Comparison of ENCODE assay signal across 11 cellular contexts in genomic region chr16:81424761-81425160, GRCh38. TPM values are rescaled to one million over a fixed set of nuclear protein-coding genes. Genes with fewer than 3 reads are reported as not detected.
DNase-seq lines count a peak whose midpoint lies in the region; ATAC-seq and TF ChIP-seq lines count a peak whose summit lies in the region.
"Had no signal": no experiment of that assay in that cellular context is flagged by ENCODE, and none has a peak within 500 bp of the region (broad histone marks: within the 10 kb centered on the region; RNA-seq: fewer than 3 reads in every experiment).

No MANE protein-coding gene starts in this region.

- H3K4me2 ChIP-seq in DOHH2 (ENCODE audit: low read length): peak overlapping the region; percentile 20
- H3K4me2 ChIP-seq in H9 (ENCODE audit: insufficient read depth, insufficient read length, low read length): no peak overlapping the region

- no peak overlapping the region for H3K14ac ChIP-seq in H9 (ENCODE audit: insufficient read depth, low read length)

- peaks cover 2% of the 10 kb centered on the region; the same call in 1 of the 2 replicates for H3K27me3 Mint-ChIP-seq in H9 (ENCODE audit: low read depth)

- no peak overlapping the region for H2BK5ac ChIP-seq in H9 (ENCODE audit: insufficient read length, low read length)

- no peak overlapping the region for H3K27ac Mint-ChIP-seq in H9

- peak; percentile 49 for DNase-seq in SW480 (ENCODE audit: low spot score)
- no peak for DNase-seq in lower lobe of right lung
- no peak for DNase-seq in H9
- no peak for DNase-seq in tibial artery
- DNase-seq: brain microvascular endothelial cell, GF-D8, NCI-H748 treated with DMSO at 0.1 percent for 48 hours had no signal

- no peak overlapping the region for H4K91ac ChIP-seq in H9 (ENCODE audit: insufficient read length, low read depth, low read length)

- H3K18ac ChIP-seq in H9 (ENCODE audit: insufficient read length, low read depth, low read length): no peak overlapping the region

- H3T11ph ChIP-seq in H9 (ENCODE audit: low read length): no peak overlapping the region

- H2BK15ac ChIP-seq in H9 (ENCODE audit: low read depth, low read length): no peak overlapping the region

- H3K4me3 ChIP-seq in DOHH2 (ENCODE audit: low read length): no peak overlapping the region
- no peak overlapping the region for H3K4me3 ChIP-seq in lower lobe of right lung
- no peak overlapping the region for H3K4me3 ChIP-seq in tibial artery

- intact Hi-C loops in lower lobe of right lung (cut with DNase I): no loop called here
- intact Hi-C loops in tibial artery (cut with DNase I; ENCODE audit: low total_unique reads): no loop called here

- H3K79me2 ChIP-seq in DOHH2 (ENCODE audit: control insufficient read depth, low read length): no peaks in the 10 kb centered on the region
- H3K79me2 ChIP-seq in H9 (ENCODE audit: insufficient read depth, low read length): no peaks in the 10 kb centered on the region

- peaks cover 16% of the 10 kb centered on the region for H3F3A ChIP-seq in DOHH2 (ENCODE audit: control insufficient read depth, insufficient read depth)

- no peak overlapping the region for H3K23ac ChIP-seq in H9 (ENCODE audit: insufficient read length, low read depth, low read length)

- H4K20me1 ChIP-seq in DOHH2 (ENCODE audit: control insufficient read depth, insufficient read depth, low read depth, low read length) (no peaks in the 10 kb centered on the region), H9 (ENCODE audit: control insufficient read depth, insufficient read depth, insufficient read length) (no peaks in the 10 kb centered on the region)

- H2BK120ac ChIP-seq in H9 (ENCODE audit: low read depth, low read length, poor library complexity, severe bottlenecking): no peak overlapping the region

- no peaks in the 10 kb centered on the region for H3K36me3 Mint-ChIP-seq in H9 (ENCODE audit: insufficient read depth in 1 of 3, low read depth in 3 of 3)

- H3K9me2 ChIP-seq in DOHH2 (replicated peaks; ENCODE audit: control insufficient read depth, low read length): no peaks in the 10 kb centered on the region

- no peak overlapping the region for H2BK20ac ChIP-seq in H9 (ENCODE audit: low read depth, low read length, poor library complexity, severe bottlenecking)

- H3K56ac ChIP-seq in H9 (ENCODE audit: insufficient read length, low read depth, low read length): no peak overlapping the region

- no peak overlapping the region for H3K4me3 Mint-ChIP-seq in H9

- no peak overlapping the region for H3K4ac ChIP-seq in H9 (ENCODE audit: low read depth, low read length)

- H3K23me2 ChIP-seq in H9 (ENCODE audit: insufficient read length, low read depth, low read length, poor library complexity, severe bottlenecking): no peaks in the 10 kb centered on the region

- H4K5ac ChIP-seq in H9 (ENCODE audit: insufficient read length, low read depth, low read length): no peak overlapping the region

- no peak overlapping the region for H2AFZ ChIP-seq in H9 (ENCODE audit: low read length)

- H2AK5ac ChIP-seq in H9 (ENCODE audit: insufficient read length, low read length): no peak overlapping the region

- ATAC-seq in HG02610 (IDR thresholded peaks at IDR 0.05; ENCODE audit: unreplicated experiment): peak; percentile 72
- peak; percentile 23 to 30 for ATAC-seq in lower lobe of right lung
- ATAC-seq in HG03432 (IDR thresholded peaks at IDR 0.05; ENCODE audit: unreplicated experiment): no peak
- ATAC-seq in HG02678 (IDR thresholded peaks at IDR 0.05; ENCODE audit: unreplicated experiment): no peak

- H3K27ac ChIP-seq in DOHH2 (ENCODE audit: low read depth, low read length): no peak overlapping the region
- no peak overlapping the region for H3K27ac ChIP-seq in lower lobe of right lung
- H3K27ac ChIP-seq in H9 (ENCODE audit: insufficient read length, low read depth, low read length): no peak overlapping the region
- no peak overlapping the region for H3K27ac ChIP-seq in tibial artery
- H3K27ac ChIP-seq: brain microvascular endothelial cell had no signal

- no peak for TF ChIP-seq CTCF in DOHH2 (IDR thresholded peaks at IDR 0.05; ENCODE audit: low read depth, low read length, poor library complexity, severe bottlenecking)
- no peak for TF ChIP-seq CTCF in lower lobe of right lung (IDR thresholded peaks at IDR 0.05)
- no peak for TF ChIP-seq CTCF in H9 (conservative IDR thresholded peaks at IDR 0.05)
- no peak for TF ChIP-seq CTCF in tibial artery (IDR thresholded peaks at IDR 0.05)

- H3K27me3 ChIP-seq in DOHH2 (ENCODE audit: control insufficient read depth, low read length) (peaks cover 3% of the 10 kb centered on the region; the same call in 1 of the 2 replicates), lower lobe of right lung (ENCODE audit: low read depth) (no peaks in the 10 kb centered on the region), H9 (ENCODE audit: insufficient read depth, low read length) (no peaks in the 10 kb centered on the region; the same call in 1 of the 2 replicates), tibial artery (peaks cover 0 to 2% of the 10 kb centered on the region in 2 donors)
- H3K27me3 ChIP-seq: brain microvascular endothelial cell had no signal

- H3K36me3 ChIP-seq in DOHH2 (ENCODE audit: control insufficient read depth, low read length) (no peaks in the 10 kb centered on the region), lower lobe of right lung (no peaks in the 10 kb centered on the region), tibial artery (no peaks in the 10 kb centered on the region)
- H3K36me3 ChIP-seq: brain microvascular endothelial cell had no signal

- peaks cover 64% of the 10 kb centered on the region for H3K4me1 ChIP-seq in DOHH2 (ENCODE audit: control insufficient read depth, low read length)
- no peaks in the 10 kb centered on the region for H3K4me1 ChIP-seq in lower lobe of right lung
- H3K4me1 ChIP-seq in H9 (ENCODE audit: insufficient read depth, low read length): no peaks in the 10 kb centered on the region
- H3K4me1 ChIP-seq in tibial artery: no peaks in the 10 kb centered on the region

- H3K9ac ChIP-seq in H9 (ENCODE audit: extremely low read depth, insufficient read length, low read length): no peak overlapping the region

- H3K9me3 ChIP-seq in DOHH2 (ENCODE audit: control insufficient read depth, insufficient read depth, low read length) (no peaks in the 10 kb centered on the region), lower lobe of right lung (no peaks in the 10 kb centered on the region), H9 (ENCODE audit: control insufficient read depth, low read depth, low read length) (no peaks in the 10 kb centered on the region), tibial artery (peaks cover 0 to 4% (median 0%) of the 10 kb centered on the region in 3 donors)

- WGBS in H9 (ENCODE audit: extremely low coverage, insufficient read length, low lambda C conversion rate): no CpG with 5 or more reads among the region's 1 CpG

- peaks cover 0 to 6% of the 10 kb centered on the region in 2 experiments; a peak in 2 of 5 replicates for H3K9me3 Mint-ChIP-seq in H9

- no peak overlapping the region for H2BK12ac ChIP-seq in H9 (ENCODE audit: insufficient read length, low read depth, low read length)

- H4K8ac ChIP-seq in H9 (replicated peaks; ENCODE audit: insufficient read length, low read depth, low read length): no peak overlapping the region

- no peaks in the 10 kb centered on the region for H3K79me1 ChIP-seq in H9 (ENCODE audit: insufficient read depth, low read depth, low read length, poor library complexity, severe bottlenecking)

- peaks cover 5 to 6% of the 10 kb centered on the region in 2 experiments for H3K4me1 Mint-ChIP-seq in H9

RNA-seq across cellular contexts. Expression of gene CMIP, which starts 19.8 kb away (rescaled TPM):
- total RNA-seq in lower lobe of right lung (77.4 TPM), H9 (2021) (48.2 and 49.7 TPM in 2 replicates)

Comparison
In these comparisons a context has a peak if more than half of its experiments do, and no peak if none do; other contexts are left out.
1. ATAC-seq: peak in HG02610 (single experiment) and lower lobe of right lung (2 of 2); none in HG03432 (single experiment) and HG02678 (single experiment).